ENCODE assay signal across 29 cellular contexts in the genomic region with DNA sequence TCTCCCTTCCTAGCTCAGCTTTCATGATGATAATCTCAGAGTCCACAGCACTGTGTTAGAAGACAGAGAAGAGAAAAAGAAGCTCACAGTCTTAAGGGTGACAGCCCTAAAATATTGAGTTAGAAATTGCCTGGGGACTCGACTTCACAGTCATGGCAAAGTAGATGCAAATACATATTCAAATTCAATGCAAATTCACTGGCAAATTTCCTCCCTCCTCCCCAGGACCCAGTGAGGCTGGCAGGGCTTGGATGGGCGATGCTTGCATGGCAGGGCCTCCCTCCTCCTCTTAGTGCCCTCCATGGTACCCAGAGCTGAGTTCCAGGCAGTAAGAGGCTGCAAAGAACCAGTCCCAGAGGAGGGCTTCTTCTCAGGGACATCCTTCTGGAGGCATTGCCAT.
"Had no signal": no experiment of that assay in that cellular context is flagged by ENCODE, and none has a peak within 500 bp of the region (broad histone marks: within the 10 kb centered on the region; RNA-seq: fewer than 3 reads in every experiment).

No MANE protein-coding gene starts in this region.

- DNase-seq: hypothalamus; immature natural killer cell; kidney; left ventricle myocardium inferior; mesendoderm; naive B cell; natural killer cell; nephron progenitor cell; occipital lobe; right cardiac atrium; stimulated activated CD4-positive, alpha-beta T cell treated with anti-CD3 and anti-CD28 coated beads, Interleukin-12 subunit alpha, Interleukin-12 subunit beta, amount 100 ng/mL, for 4 hours; stimulated activated CD4-positive, alpha-beta T cell treated with anti-CD3 and anti-CD28 coated beads, Interleukin-15, amount 100 ng/mL, for 24 hours; stimulated activated CD4-positive, alpha-beta T cell treated with anti-CD3 and anti-CD28 coated beads, Interleukin-2, amount 100 ng/mL, for 24 hours; stimulated activated CD4-positive, alpha-beta T cell treated with anti-CD3 and anti-CD28 coated beads, Interleukin-4, amount 100 ng/mL, for 1 hour; stimulated activated naive B cell treated with anti-CD40 and anti-IgM and Interleukin-4, amounts not matched to agents 10 μg/mL and 1 μg/mL and 100 μg/mL, for 72 hours; stimulated activated naive CD8-positive, alpha-beta T cell treated with anti-CD3 and anti-CD28 coated beads, Interleukin-15, Interleukin-2, amounts not matched to agents 100 U/mL and 50 U/mL, for 24 hours; stomach; testis; thyroid gland; transverse colon; upper lobe of left lung had no signal

- ATAC-seq: natural killer cell; right cardiac atrium; sciatic nerve; stimulated activated naive B cell treated with anti-CD40 and anti-IgM and Interleukin-4, amounts not matched to agents 10 μg/mL and 1 μg/mL and 100 μg/mL, for 72 hours; stimulated activated naive CD8-positive, alpha-beta T cell treated with anti-CD3 and anti-CD28 coated beads, Interleukin-15, Interleukin-2, amounts not matched to agents 100 U/mL and 50 U/mL, for 24 hours had no signal

- H3K4me1 Mint-ChIP-seq: immature natural killer cell; mesothelial cell of epicardium; naive B cell; natural killer cell; neural progenitor cell; stimulated activated naive B cell treated with anti-CD40 and anti-IgM and Interleukin-4, amounts not matched to agents 10 μg/mL and 1 μg/mL and 100 μg/mL, for 72 hours had no signal

- H3K4me1 ChIP-seq: left ventricle myocardium inferior, neural progenitor cell, stomach, testis, thyroid gland, transverse colon, upper lobe of left lung had no signal

- H3K27ac Mint-ChIP-seq: immature natural killer cell; mesothelial cell of epicardium; natural killer cell; nephron progenitor cell; neural progenitor cell; progenitor cell of endocrine pancreas; stimulated activated naive B cell treated with anti-CD40 and anti-IgM and Interleukin-4, amounts not matched to agents 10 μg/mL and 1 μg/mL and 100 μg/mL, for 72 hours had no signal

- H3K4me3 ChIP-seq: left ventricle myocardium inferior, lung, neural progenitor cell, skin epidermis, stomach, testis, thyroid gland, transverse colon, upper lobe of left lung had no signal

- H3K27ac ChIP-seq: left ventricle myocardium inferior, neural progenitor cell, neutrophil, parathyroid adenoma, skin epidermis, stomach, testis, thyroid gland, transverse colon, upper lobe of left lung had no signal

- H3K36me3 ChIP-seq: left ventricle myocardium inferior, neural progenitor cell, neutrophil, stomach, thyroid gland, transverse colon, upper lobe of left lung had no signal

- H3K4me3 Mint-ChIP-seq: immature natural killer cell; mesothelial cell of epicardium; natural killer cell; nephron progenitor cell; neural progenitor cell; stimulated activated naive B cell treated with anti-CD40 and anti-IgM and Interleukin-4, amounts not matched to agents 10 μg/mL and 1 μg/mL and 100 μg/mL, for 72 hours had no signal

- H3K36me3 Mint-ChIP-seq: immature natural killer cell, mesothelial cell of epicardium, naive B cell, natural killer cell, neural progenitor cell had no signal

- H3K9me3 ChIP-seq: left ventricle myocardium inferior, neutrophil, testis, thyroid gland, transverse colon, upper lobe of left lung had no signal

- H3K9me3 Mint-ChIP-seq: natural killer cell had no signal

- H3K27me3 ChIP-seq: neural progenitor cell, neutrophil, testis, thyroid gland, transverse colon, upper lobe of left lung had no signal
